Comparison of ENCODE assay signal across 8 cellular contexts in genomic region chr12:4272976-4273650, GRCh38. TPM values are rescaled to one million over a fixed set of nuclear protein-coding genes. Genes with fewer than 3 reads are reported as not detected.
DNase-seq lines count a peak whose midpoint lies in the region; ATAC-seq and TF ChIP-seq lines count a peak whose summit lies in the region.

No MANE protein-coding gene starts in this region.

- H4K20me1 ChIP-seq in smooth muscle cell (ENCODE audit: low read depth): peaks cover 40% of the 10 kb centered on the region

- H3K27ac ChIP-seq in HEK293 (ENCODE audit: extremely low read depth, low read depth, low read length) (peak overlapping the region; percentile 72; the same call in 1 of the 2 replicates), smooth muscle cell (ENCODE audit: low read depth) (peak overlapping the region; percentile 98)

- H3K79me2 ChIP-seq in smooth muscle cell (ENCODE audit: low read depth): peaks cover 44% of the 10 kb centered on the region

- DNase-seq in activated CD8-positive, alpha-beta T cell treated with anti-CD3 and anti-CD28 coated beads, Interleukin-2, amount 10 ng/mL, durations not matched to agents 7 days and 5 days: no peak
- DNase-seq in smooth muscle cell (lab: John Stamatoyannopoulos, UW; ENCODE audit: unreplicated experiment) (no peak), NCI-H2227 treated with DMSO at 0.1 percent for 48 hours (lab: John Stamatoyannopoulos, UW) (no peak), putamen (ENCODE audit: low spot score) (no peak)

- H3K9ac ChIP-seq in smooth muscle cell (ENCODE audit: low read depth): peak overlapping the region; percentile 7

- H3K9me3 Mint-ChIP-seq in activated CD8-positive, alpha-beta T cell treated with anti-CD3 and anti-CD28 coated beads, Interleukin-2, amount 10 ng/mL, durations not matched to agents 7 days and 5 days (ENCODE audit: insufficient read depth): no peaks in the 10 kb centered on the region

- no peaks in the 10 kb centered on the region for H3K9me3 ChIP-seq in HEK293 (ENCODE audit: control insufficient read depth, insufficient read depth, low read depth, low read length)
- no peaks in the 10 kb centered on the region for H3K9me3 ChIP-seq in smooth muscle cell (replicated peaks; ENCODE audit: low read depth)

- H2AFZ ChIP-seq in smooth muscle cell (ENCODE audit: low read depth): peak overlapping the region; percentile 15

- CTCF ChIA-PET in HEK293 (lab: Yijun Ruan, JAX): interaction anchor here (0.7 kb wide), 1 partner anchor 275 kb away, joined by 4 read pairs; no protein-coding TSS in a partner anchor
- CTCF ChIA-PET in activated CD8-positive, alpha-beta T cell treated with anti-CD3 and anti-CD28 coated beads, Interleukin-2, amount 10 ng/mL, durations not matched to agents 7 days and 5 days (lab: Charles Lee): interaction anchor here (0.9 to 8.0 kb wide), 10 partner anchors 10 to 402 kb away, joined by 3 to 132 read pairs (median 4); no protein-coding TSS in a partner anchor

- no peaks in the 10 kb centered on the region for H3K27me3 Mint-ChIP-seq in activated CD8-positive, alpha-beta T cell treated with anti-CD3 and anti-CD28 coated beads, Interleukin-2, amount 10 ng/mL, durations not matched to agents 7 days and 5 days (ENCODE audit: low read depth)

- peaks cover 29% of the 10 kb centered on the region for H3K4me1 ChIP-seq in HEK293 (ENCODE audit: control insufficient read depth, insufficient read depth, low read length)
- H3K4me1 ChIP-seq in smooth muscle cell (ENCODE audit: low read depth): peaks cover 18% of the 10 kb centered on the region

- H3K4me3 ChIP-seq in HEK293 (ENCODE audit: low read depth, low read length): peak overlapping the region; percentile 67
- H3K4me3 ChIP-seq in iPS-11a (ENCODE audit: low read depth, low read length): peak overlapping the region; percentile 100
- H3K4me3 ChIP-seq in smooth muscle cell: peak overlapping the region; percentile 84

- peak overlapping the region; percentile 99 for H3K4me3 Mint-ChIP-seq in activated CD8-positive, alpha-beta T cell treated with anti-CD3 and anti-CD28 coated beads, Interleukin-2, amount 10 ng/mL, durations not matched to agents 7 days and 5 days

- TF ChIP-seq CTCF in HEK293 (tag by site-specific recombination; IDR thresholded peaks at IDR 0.05) (no peak), smooth muscle cell (IDR thresholded peaks at IDR 0.05; ENCODE audit: borderline replicate concordance, insufficient read depth, poor library complexity, severe bottlenecking) (no peak)

- H3K27me3 ChIP-seq in smooth muscle cell (ENCODE audit: low read depth): peaks cover under 1% of the 10 kb centered on the region

- H3K36me3 Mint-ChIP-seq in activated CD8-positive, alpha-beta T cell treated with anti-CD3 and anti-CD28 coated beads, Interleukin-2, amount 10 ng/mL, durations not matched to agents 7 days and 5 days (ENCODE audit: low read depth): peaks cover 48% of the 10 kb centered on the region

- peak; percentile 0 for ATAC-seq in activated CD8-positive, alpha-beta T cell treated with anti-CD3 and anti-CD28 coated beads, Interleukin-2, amount 10 ng/mL, durations not matched to agents 7 days and 5 days
- no peak for ATAC-seq in GM21423 (IDR thresholded peaks at IDR 0.05; ENCODE audit: unreplicated experiment)
- ATAC-seq in GM21360 (IDR thresholded peaks at IDR 0.05; ENCODE audit: unreplicated experiment): no peak

- peaks cover 32% of the 10 kb centered on the region for H3K4me1 Mint-ChIP-seq in activated CD8-positive, alpha-beta T cell treated with anti-CD3 and anti-CD28 coated beads, Interleukin-2, amount 10 ng/mL, durations not matched to agents 7 days and 5 days (ENCODE audit: low read depth)

- H3K36me3 ChIP-seq in HEK293 (ENCODE audit: control insufficient read depth in 2 of 2, insufficient read depth in 1 of 2, low read length in 2 of 2) (peaks cover 4 to 20% of the 10 kb centered on the region in 2 experiments; a peak in 2 of 3 replicates), smooth muscle cell (ENCODE audit: low read depth) (no peaks in the 10 kb centered on the region)

- peak overlapping the region; percentile 96 for H3K4me2 ChIP-seq in smooth muscle cell

- WGBS in smooth muscle cell (ENCODE audit: low lambda C conversion rate): under 1% methylated on average over 21 of the region's 26 CpGs

- H3K27ac Mint-ChIP-seq in activated CD8-positive, alpha-beta T cell treated with anti-CD3 and anti-CD28 coated beads, Interleukin-2, amount 10 ng/mL, durations not matched to agents 7 days and 5 days: peak overlapping the region; percentile 99

- POLR2A ChIA-PET in HEK293 (lab: Yijun Ruan, JAX): interaction anchor here (0.6 to 1.4 kb wide), 10 partner anchors 10 to 1382 kb away, joined by 3 to 6 read pairs (median 3); partner anchors contain the start of genes TIGAR and TULP3
- POLR2A ChIA-PET in activated CD8-positive, alpha-beta T cell treated with anti-CD3 and anti-CD28 coated beads, Interleukin-2, amount 10 ng/mL, durations not matched to agents 7 days and 5 days (lab: Charles Lee): interaction anchor here (0.5 to 12.1 kb wide), 19 partner anchors 8 to 1397 kb away, joined by 3 to 260 read pairs (median 4); partner anchors contain the start of gene PARP11

- peaks cover 9% of the 10 kb centered on the region for H3F3A ChIP-seq in smooth muscle cell (ENCODE audit: low read depth)

TF ChIP-seq in HEK293, 187 proteins besides CTCF, POLR2A, EP300 and RAD21 (continues in another document):
- no peak for TF ChIP-seq ZNF335 (tag by site-specific recombination; conservative IDR thresholded peaks at IDR 0.05)
- TF ChIP-seq ZBTB20 (tag by site-specific recombination; IDR thresholded peaks at IDR 0.05): peak; percentile 90
- TF ChIP-seq, protein P1, sequence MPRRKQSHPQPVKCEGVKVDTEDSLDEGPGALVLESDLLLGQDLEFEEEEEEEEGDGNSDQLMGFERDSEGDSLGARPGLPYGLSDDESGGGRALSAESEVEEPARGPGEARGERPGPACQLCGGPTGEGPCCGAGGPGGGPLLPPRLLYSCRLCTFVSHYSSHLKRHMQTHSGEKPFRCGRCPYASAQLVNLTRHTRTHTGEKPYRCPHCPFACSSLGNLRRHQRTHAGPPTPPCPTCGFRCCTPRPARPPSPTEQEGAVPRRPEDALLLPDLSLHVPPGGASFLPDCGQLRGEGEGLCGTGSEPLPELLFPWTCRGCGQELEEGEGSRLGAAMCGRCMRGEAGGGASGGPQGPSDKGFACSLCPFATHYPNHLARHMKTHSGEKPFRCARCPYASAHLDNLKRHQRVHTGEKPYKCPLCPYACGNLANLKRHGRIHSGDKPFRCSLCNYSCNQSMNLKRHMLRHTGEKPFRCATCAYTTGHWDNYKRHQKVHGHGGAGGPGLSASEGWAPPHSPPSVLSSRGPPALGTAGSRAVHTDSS (tag by site-specific recombination; IDR thresholded peaks at IDR 0.05): peak; percentile 65
- 0 out of 2 replicates have a peak, but pooled peaks have one; percentile 9 for TF ChIP-seq ZBTB10 (tag by site-specific recombination; IDR thresholded peaks at IDR 0.05)
- TF ChIP-seq ZNF366 (tag by site-specific recombination; conservative IDR thresholded peaks at IDR 0.05): peak; percentile 99; the same call in 1 of the 2 replicates
- TF ChIP-seq TCF7L2 (IDR thresholded peaks at IDR 0.05; ENCODE audit: borderline replicate concordance, low read depth, low read length): peak; percentile 61; the same call in 1 of the 2 replicates
- TF ChIP-seq OSR2 (tag by site-specific recombination; IDR thresholded peaks at IDR 0.05): no peak
- TF ChIP-seq ZNF777 (tag by site-specific recombination; IDR thresholded peaks at IDR 0.05; ENCODE audit: borderline replicate concordance): 0 out of 2 replicates have a peak, but pooled peaks have one; percentile 42
- TF ChIP-seq KLF7 (tag by site-specific recombination; IDR thresholded peaks at IDR 0.05; ENCODE audit: borderline replicate concordance): 0 out of 2 replicates have a peak, but pooled peaks have one; percentile 9
- TF ChIP-seq ZNF174 (tag by site-specific recombination; IDR thresholded peaks at IDR 0.05): no peak
- 0 out of 2 replicates have a peak, but pooled peaks have one; percentile 42 for TF ChIP-seq BCL11B (tag by site-specific recombination; IDR thresholded peaks at IDR 0.05; ENCODE audit: low read depth)
- TF ChIP-seq SALL2 (tag by site-specific recombination; IDR thresholded peaks at IDR 0.05; ENCODE audit: borderline replicate concordance): 0 out of 2 replicates have a peak, but pooled peaks have one; percentile 5

RNA-seq across cellular contexts. Expression of gene CCND2, which starts 0.4 kb away (rescaled TPM):
- 100 to 1,000 TPM; 572 to 592 TPM for total RNA-seq in activated CD8-positive, alpha-beta T cell treated with anti-CD3 and anti-CD28 coated beads, Interleukin-2, amount 10 ng/mL, durations not matched to agents 7 days and 5 days
- total RNA-seq in smooth muscle cell: 462 and 556 TPM in 2 replicates
- polyA plus RNA-seq in smooth muscle cell: 280 and 356 TPM in 2 replicates

RNA-seq across cellular contexts. Expression of gene TIGAR, which starts 47.9 kb away (rescaled TPM):
- total RNA-seq in activated CD8-positive, alpha-beta T cell treated with anti-CD3 and anti-CD28 coated beads, Interleukin-2, amount 10 ng/mL, durations not matched to agents 7 days and 5 days: 10 to 100 TPM; 14.7 to 15.8 TPM
- total RNA-seq in smooth muscle cell: 21.0 and 21.6 TPM in 2 replicates
- 26.1 and 36.0 TPM in 2 replicates for polyA plus RNA-seq in smooth muscle cell
